Comparison of ENCODE assay signal across 16 cellular contexts in genomic region chr9:90086076-90086475, GRCh38.
DNase-seq lines count a peak whose midpoint lies in the region; ATAC-seq and TF ChIP-seq lines count a peak whose summit lies in the region.
"Had no signal": no experiment of that assay in that cellular context is flagged by ENCODE, and none has a peak within 500 bp of the region (broad histone marks: within the 10 kb centered on the region; RNA-seq: fewer than 3 reads in every experiment).

No MANE protein-coding gene starts in this region.

- CTCF ChIA-PET in WTC11 (lab: Charles Lee): interaction anchor here (0.5 to 1.7 kb wide), 3 partner anchors 19 to 488 kb away, joined by 3 to 4 read pairs (median 4); no protein-coding TSS in a partner anchor

- no peaks in the 10 kb centered on the region for H4K20me1 ChIP-seq in Karpas-422 (ENCODE audit: insufficient read depth, low read depth, low read length)

- peaks cover 18% of the 10 kb centered on the region for H3K4me1 Mint-ChIP-seq in WTC11
- H3K4me1 Mint-ChIP-seq: natural killer cell had no signal

- H3K27me3 ChIP-seq in Karpas-422 (ENCODE audit: low read length) (no peaks in the 10 kb centered on the region), mucosa of rectum (ENCODE audit: control insufficient read depth in 2 of 2, insufficient read depth in 2 of 2, low read length in 2 of 2) (no peaks in the 10 kb centered on the region)
- H3K27me3 ChIP-seq: hepatocyte, testis had no signal

- H3K27me3 Mint-ChIP-seq in WTC11 (ENCODE audit: low read depth): no peaks in the 10 kb centered on the region; the same call in 1 of the 2 replicates

- no peak overlapping the region for H2AFZ ChIP-seq in Karpas-422 (ENCODE audit: low read length)
- H2AFZ ChIP-seq: hepatocyte, PC-9 had no signal

- H3K9me3 ChIP-seq in Karpas-422 (ENCODE audit: low read length) (no peaks in the 10 kb centered on the region), mucosa of rectum (ENCODE audit: control insufficient read depth in 2 of 2, low read length in 2 of 2) (no peaks in the 10 kb centered on the region)
- H3K9me3 ChIP-seq: testis had no signal

- in situ Hi-C loops in G401 (cut with HindIII; ENCODE audit: low sequenced_read_pairs): no loop called here

- TF ChIP-seq CTCF in WTC11 (IDR thresholded peaks at IDR 0.05): no peak

- no peak overlapping the region for H3K4me3 ChIP-seq in Karpas-422 (ENCODE audit: low read length)
- H3K4me3 ChIP-seq in mucosa of rectum (ENCODE audit: low read length in 2 of 2): no peak overlapping the region
- H3K4me3 ChIP-seq: hepatocyte, PC-9, testis had no signal

- peaks cover 5% of the 10 kb centered on the region; the same call in 1 of the 2 replicates for H3K9me3 Mint-ChIP-seq in WTC11
- H3K9me3 Mint-ChIP-seq: activated B cell treated with CpG ODN at 0.5 μM for 24 hours, natural killer cell had no signal

- peaks cover 5% of the 10 kb centered on the region for H3K4me1 ChIP-seq in Karpas-422 (ENCODE audit: low read length)
- peaks cover 0 to 13% of the 10 kb centered on the region in 2 donors for H3K4me1 ChIP-seq in mucosa of rectum (ENCODE audit: control insufficient read depth in 2 of 2, insufficient read depth in 2 of 2, low read length in 2 of 2)
- H3K4me1 ChIP-seq: testis had no signal

- H3K36me3 ChIP-seq in Karpas-422 (ENCODE audit: insufficient read depth, low read length): no peaks in the 10 kb centered on the region
- no peaks in the 10 kb centered on the region for H3K36me3 ChIP-seq in mucosa of rectum (ENCODE audit: control insufficient read depth in 2 of 2, insufficient read depth in 2 of 2, low read length in 2 of 2)

- no peak overlapping the region for H3K4me3 Mint-ChIP-seq in WTC11
- H3K4me3 Mint-ChIP-seq: activated B cell treated with CpG ODN at 0.5 μM for 24 hours, natural killer cell had no signal

- no peaks in the 10 kb centered on the region for H3K9me2 ChIP-seq in Karpas-422 (replicated peaks; ENCODE audit: insufficient read depth, low read length)

- H3K36me3 Mint-ChIP-seq in WTC11: no peaks in the 10 kb centered on the region
- H3K36me3 Mint-ChIP-seq: natural killer cell had no signal

- H3K27ac Mint-ChIP-seq in WTC11: peak overlapping the region; percentile 43
- H3K27ac Mint-ChIP-seq: activated B cell treated with CpG ODN at 0.5 μM for 24 hours, natural killer cell had no signal

- POLR2A ChIA-PET in WTC11 (lab: Charles Lee): interaction anchor here (0.5 kb wide), 1 partner anchor 624 kb away, joined by 5 read pairs; no protein-coding TSS in a partner anchor

- H3K27ac ChIP-seq in Karpas-422 (ENCODE audit: low read length) (no peak overlapping the region), mucosa of rectum (ENCODE audit: low read depth in 2 of 2, low read length in 2 of 2) (peak overlapping the region; percentile 6 to 49)
- H3K27ac ChIP-seq: hepatocyte, PC-9, testis had no signal

- no peak overlapping the region for H3K9ac ChIP-seq in Karpas-422 (ENCODE audit: low read length)
- no peak overlapping the region for H3K9ac ChIP-seq in mucosa of rectum (ENCODE audit: low read depth in 1 of 2, low read length in 2 of 2)

- H3K4me2 ChIP-seq in Karpas-422 (ENCODE audit: low read depth, low read length, poor library complexity, severe bottlenecking): no peak overlapping the region
- H3K4me2 ChIP-seq: hepatocyte, PC-9 had no signal

- ATAC-seq in WTC11 (no peak; the same call in 1 of the 2 replicates), GM21737 (IDR thresholded peaks at IDR 0.05; ENCODE audit: unreplicated experiment) (no peak)
- ATAC-seq: esophagus mucosa, natural killer cell had no signal

- DNase-seq in Ammon's horn (ENCODE audit: low spot score): peak; percentile 59
- DNase-seq in Karpas-422: peak; percentile 43
- DNase-seq in WTC11 (ENCODE audit: low spot score): no peak
- DNase-seq in G401 (ENCODE audit: low spot score): no peak
- no peak for DNase-seq in mucosa of gallbladder (ENCODE audit: low spot score)
- no peak for DNase-seq in NCI-H226
- DNase-seq: activated B cell treated with CpG ODN at 0.5 μM for 24 hours; activated naive CD4-positive, alpha-beta T cell; natural killer cell; NCI-H345; PC-9; testis had no signal

- H3K79me2 ChIP-seq in Karpas-422 (ENCODE audit: low read length): no peaks in the 10 kb centered on the region
- H3K79me2 ChIP-seq: hepatocyte had no signal

TF ChIP-seq in WTC11, 78 proteins besides CTCF, POLR2A, EP300 and RAD21:
- TF ChIP-seq, protein P1, sequence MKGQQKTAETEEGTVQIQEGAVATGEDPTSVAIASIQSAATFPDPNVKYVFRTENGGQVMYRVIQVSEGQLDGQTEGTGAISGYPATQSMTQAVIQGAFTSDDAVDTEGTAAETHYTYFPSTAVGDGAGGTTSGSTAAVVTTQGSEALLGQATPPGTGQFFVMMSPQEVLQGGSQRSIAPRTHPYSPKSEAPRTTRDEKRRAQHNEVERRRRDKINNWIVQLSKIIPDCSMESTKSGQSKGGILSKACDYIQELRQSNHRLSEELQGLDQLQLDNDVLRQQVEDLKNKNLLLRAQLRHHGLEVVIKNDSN (CRISPR knock-in tag; IDR thresholded peaks at IDR 0.05): no peak
- TF ChIP-seq ZNF219 (CRISPR knock-in tag; IDR thresholded peaks at IDR 0.05; ENCODE audit: borderline replicate concordance) (no peak), TEAD1 (CRISPR knock-in tag; IDR thresholded peaks at IDR 0.05) (no peak), GTF2I (CRISPR knock-in tag; conservative IDR thresholded peaks at IDR 0.05) (no peak), SMAD4 (CRISPR knock-in tag; IDR thresholded peaks at IDR 0.05) (no peak), KAT7 (CRISPR knock-in tag; IDR thresholded peaks at IDR 0.05; ENCODE audit: borderline replicate concordance) (no peak), NFYB (CRISPR knock-in tag; conservative IDR thresholded peaks at IDR 0.05; ENCODE audit: low read depth) (no peak), NFATC4 (CRISPR knock-in tag; IDR thresholded peaks at IDR 0.05) (no peak), TEAD4 (CRISPR knock-in tag; IDR thresholded peaks at IDR 0.05) (no peak), ERG (CRISPR knock-in tag; IDR thresholded peaks at IDR 0.05) (no peak), ZNF396 (CRISPR knock-in tag; IDR thresholded peaks at IDR 0.05; ENCODE audit: borderline replicate concordance) (no peak), ZNF423 (CRISPR knock-in tag; IDR thresholded peaks at IDR 0.05) (no peak), ATF2 (CRISPR knock-in tag; IDR thresholded peaks at IDR 0.05; ENCODE audit: borderline replicate concordance, low read depth) (no peak), SP1 (CRISPR knock-in tag; conservative IDR thresholded peaks at IDR 0.05) (no peak), HMGA2 (CRISPR knock-in tag; IDR thresholded peaks at IDR 0.05) (no peak)
- TF ChIP-seq, protein P2, sequence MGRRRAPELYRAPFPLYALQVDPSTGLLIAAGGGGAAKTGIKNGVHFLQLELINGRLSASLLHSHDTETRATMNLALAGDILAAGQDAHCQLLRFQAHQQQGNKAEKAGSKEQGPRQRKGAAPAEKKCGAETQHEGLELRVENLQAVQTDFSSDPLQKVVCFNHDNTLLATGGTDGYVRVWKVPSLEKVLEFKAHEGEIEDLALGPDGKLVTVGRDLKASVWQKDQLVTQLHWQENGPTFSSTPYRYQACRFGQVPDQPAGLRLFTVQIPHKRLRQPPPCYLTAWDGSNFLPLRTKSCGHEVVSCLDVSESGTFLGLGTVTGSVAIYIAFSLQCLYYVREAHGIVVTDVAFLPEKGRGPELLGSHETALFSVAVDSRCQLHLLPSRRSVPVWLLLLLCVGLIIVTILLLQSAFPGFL (CRISPR knock-in tag; IDR thresholded peaks at IDR 0.05; ENCODE audit: borderline replicate concordance): no peak

Comparison
In these comparisons a context has a peak if more than half of its experiments do, and no peak if none do; other contexts are left out.
1. DNase-seq: peak in Ammon's horn (single experiment) and Karpas-422 (single experiment); none in WTC11 (single experiment), G401 (single experiment), mucosa of gallbladder (single experiment) and NCI-H226 (single experiment).